Comparison of ENCODE assay signal across 33 cellular contexts in the genomic region with DNA sequence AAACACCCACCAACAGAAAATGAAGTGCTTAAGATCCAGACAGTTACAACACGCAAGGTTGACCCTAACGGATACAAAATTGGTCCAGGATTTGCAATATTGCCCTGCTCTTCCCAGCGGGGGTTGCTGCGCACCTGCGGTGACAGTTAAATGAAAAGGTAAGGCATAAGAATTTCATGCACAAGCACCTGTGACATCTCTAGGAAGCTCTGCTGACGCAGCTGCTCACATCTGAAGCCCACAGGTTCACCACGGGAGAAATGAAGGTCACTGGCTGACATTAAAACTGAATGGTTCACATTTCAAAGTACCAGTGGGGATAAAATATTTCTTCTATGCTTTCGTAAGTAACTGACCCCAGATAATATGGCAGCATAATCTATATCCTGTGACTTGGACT.
"Had no signal": no experiment of that assay in that cellular context is flagged by ENCODE, and none has a peak within 500 bp of the region (broad histone marks: within the 10 kb centered on the region; RNA-seq: fewer than 3 reads in every experiment).

No MANE protein-coding gene starts in this region.

- H3K36me3 Mint-ChIP-seq: immature natural killer cell; memory B cell; mesothelial cell of epicardium; naive B cell; natural killer cell treated with Interleukin-12 subunit alpha and Interleukin-12 subunit beta and Interleukin-15 and Interleukin-18, amount 100 ng/mL, for 72 hours; stimulated activated memory B cell treated with anti-CD40 and anti-IgM and Interleukin-4, amounts not matched to agents 10 μg/mL and 1 μg/mL and 100 μg/mL, for 72 hours had no signal

- H3K4me3 ChIP-seq: esophagus squamous epithelium, heart right ventricle, lower lobe of right lung, mucosa of descending colon, psoas muscle, sigmoid colon, thoracic aorta, tibial nerve, upper lobe of left lung had no signal

- DNase-seq: cortex of kidney; effector memory CD8-positive, alpha-beta T cell; erythroblast; esophagus squamous epithelium; foreskin melanocyte; glutamatergic neuron; heart right ventricle; hippocampal formation; immature natural killer cell; islet precursor cell; kidney glomerular epithelial cell; left colon; left ventricle myocardium superior; lower lobe of right lung; mucosa of descending colon; naive B cell; posterior cingulate gyrus; psoas muscle; right cardiac atrium; sigmoid colon; stimulated activated CD4-positive, alpha-beta T cell treated with anti-CD3 and anti-CD28 coated beads, Interleukin-2, amount 100 ng/mL, for 24 hours; stimulated activated CD4-positive, alpha-beta T cell treated with anti-CD3 and anti-CD28 coated beads, Interleukin-4, amount 100 ng/mL, for 4 hours; stimulated activated naive CD8-positive, alpha-beta T cell treated with anti-CD3 and anti-CD28 coated beads, Interleukin-15, Interleukin-2, amounts not matched to agents 100 U/mL and 50 U/mL, for 24 hours; upper lobe of left lung had no signal

- H3K4me3 Mint-ChIP-seq: effector memory CD8-positive, alpha-beta T cell; immature natural killer cell; memory B cell; mesothelial cell of epicardium; naive B cell; natural killer cell treated with Interleukin-12 subunit alpha and Interleukin-12 subunit beta and Interleukin-15 and Interleukin-18, amount 100 ng/mL, for 72 hours; neural crest cell; stimulated activated memory B cell treated with anti-CD40 and anti-IgM and Interleukin-4, amounts not matched to agents 10 μg/mL and 1 μg/mL and 100 μg/mL, for 72 hours had no signal

- ATAC-seq: effector memory CD8-positive, alpha-beta T cell; heart right ventricle; left colon; left ventricle myocardium superior; lower lobe of right lung; mucosa of descending colon; natural killer cell treated with Interleukin-12 subunit alpha and Interleukin-12 subunit beta and Interleukin-15 and Interleukin-18, amount 100 ng/mL, for 72 hours; psoas muscle; right cardiac atrium; stimulated activated memory B cell treated with anti-CD40 and anti-IgM and Interleukin-4, amounts not matched to agents 10 μg/mL and 1 μg/mL and 100 μg/mL, for 72 hours; stimulated activated naive CD8-positive, alpha-beta T cell treated with anti-CD3 and anti-CD28 coated beads, Interleukin-15, Interleukin-2, amounts not matched to agents 100 U/mL and 50 U/mL, for 24 hours had no signal

- FAIRE-seq: endometrium, urothelium cell line had no signal

- H3K27ac Mint-ChIP-seq: effector memory CD8-positive, alpha-beta T cell; immature natural killer cell; memory B cell; mesothelial cell of epicardium; natural killer cell treated with Interleukin-12 subunit alpha and Interleukin-12 subunit beta and Interleukin-15 and Interleukin-18, amount 100 ng/mL, for 72 hours; stimulated activated memory B cell treated with anti-CD40 and anti-IgM and Interleukin-4, amounts not matched to agents 10 μg/mL and 1 μg/mL and 100 μg/mL, for 72 hours had no signal

- H3K4me1 ChIP-seq: esophagus squamous epithelium, heart right ventricle, lower lobe of right lung, psoas muscle, sigmoid colon, tibial nerve, upper lobe of left lung had no signal

- H3K9me3 Mint-ChIP-seq: effector memory CD8-positive, alpha-beta T cell; memory B cell; mesothelial cell of epicardium; natural killer cell treated with Interleukin-12 subunit alpha and Interleukin-12 subunit beta and Interleukin-15 and Interleukin-18, amount 100 ng/mL, for 72 hours; neural crest cell; stimulated activated memory B cell treated with anti-CD40 and anti-IgM and Interleukin-4, amounts not matched to agents 10 μg/mL and 1 μg/mL and 100 μg/mL, for 72 hours had no signal

- H3K27me3 Mint-ChIP-seq: effector memory CD8-positive, alpha-beta T cell; memory B cell; naive B cell; natural killer cell treated with Interleukin-12 subunit alpha and Interleukin-12 subunit beta and Interleukin-15 and Interleukin-18, amount 100 ng/mL, for 72 hours; stimulated activated memory B cell treated with anti-CD40 and anti-IgM and Interleukin-4, amounts not matched to agents 10 μg/mL and 1 μg/mL and 100 μg/mL, for 72 hours had no signal

- H3K9me3 ChIP-seq: esophagus squamous epithelium, heart right ventricle, lower lobe of right lung, mucosa of descending colon, psoas muscle, sigmoid colon, thoracic aorta, tibial nerve, upper lobe of left lung had no signal

- H3K27me3 ChIP-seq: esophagus squamous epithelium, heart right ventricle, sigmoid colon, tibial nerve, upper lobe of left lung had no signal

- H3K36me3 ChIP-seq: esophagus squamous epithelium, heart right ventricle, lower lobe of right lung, sigmoid colon, thoracic aorta, tibial nerve, upper lobe of left lung had no signal

- H3K27ac ChIP-seq: esophagus squamous epithelium, heart right ventricle, lower lobe of right lung, psoas muscle, sigmoid colon, thoracic aorta, tibial nerve, upper lobe of left lung had no signal

- H3K4me1 Mint-ChIP-seq: memory B cell; mesothelial cell of epicardium; naive B cell; stimulated activated memory B cell treated with anti-CD40 and anti-IgM and Interleukin-4, amounts not matched to agents 10 μg/mL and 1 μg/mL and 100 μg/mL, for 72 hours had no signal
